Comparison of ENCODE assay signal across 13 cellular contexts in the genomic region with DNA sequence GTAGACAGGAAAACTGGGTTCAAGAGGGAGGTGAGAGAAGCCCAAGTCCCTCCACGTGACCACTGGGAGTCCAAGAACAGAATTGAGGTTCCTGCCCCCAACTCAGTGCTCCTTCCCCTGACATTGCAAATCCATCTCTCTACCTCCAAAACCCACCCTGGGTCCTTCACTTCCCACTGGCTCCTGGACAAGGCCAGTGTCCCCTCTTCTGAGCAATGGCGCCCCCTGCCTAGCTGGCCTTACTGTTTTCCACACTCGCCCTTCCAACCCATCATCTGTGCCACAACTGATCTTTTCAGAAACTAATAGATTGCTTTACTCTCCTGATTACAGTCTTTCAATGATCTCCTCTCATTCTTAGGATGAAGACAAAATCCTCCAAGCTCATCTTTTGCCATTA.
DNase-seq lines count a peak whose midpoint lies in the region; ATAC-seq and TF ChIP-seq lines count a peak whose summit lies in the region.
"Had no signal": no experiment of that assay in that cellular context is flagged by ENCODE, and none has a peak within 500 bp of the region (broad histone marks: within the 10 kb centered on the region; RNA-seq: fewer than 3 reads in every experiment).

No MANE protein-coding gene starts in this region.

- no peaks in the 10 kb centered on the region for H3K9me3 ChIP-seq in lower lobe of right lung
- no peaks in the 10 kb centered on the region for H3K9me3 ChIP-seq in neuronal stem cell (replicated peaks in 1 of 2; ENCODE audit: control insufficient read depth in 2 of 2, insufficient read depth in 1 of 2, low read depth in 1 of 2, low read length in 2 of 2)
- H3K9me3 ChIP-seq: suprapubic skin had no signal

- CTCF ChIA-PET in WTC11 (lab: Charles Lee) = interaction anchor here (1.0 to 1.7 kb wide), 4 partner anchors 9 to 405 kb away, joined by 3 to 6 read pairs (median 4); no protein-coding TSS in a partner anchor

- H3K4me3 ChIP-seq in lower lobe of right lung (no peak overlapping the region), neuronal stem cell (ENCODE audit: low read length in 2 of 2) (no peak overlapping the region)
- H3K4me3 ChIP-seq: suprapubic skin had no signal

- H2BK15ac ChIP-seq in neuronal stem cell (ENCODE audit: low read length) = no peak overlapping the region

- no peak overlapping the region for H4K91ac ChIP-seq in neuronal stem cell (ENCODE audit: low read depth, low read length, poor library complexity)

- intact Hi-C loops in lower lobe of right lung (cut with DNase I) = no loop called here

- H3K27me3 Mint-ChIP-seq in WTC11 (ENCODE audit: low read depth) = no peaks in the 10 kb centered on the region; the same call in 1 of the 2 replicates

- no peak overlapping the region for H3K18ac ChIP-seq in neuronal stem cell (ENCODE audit: low read length)

- no peak overlapping the region for H3K4me3 Mint-ChIP-seq in WTC11
- H3K4me3 Mint-ChIP-seq: activated naive CD8-positive, alpha-beta T cell treated with anti-CD3 and anti-CD28 coated beads, Interleukin-2, amount 10 ng/mL, durations not matched to agents 7 days and 5 days; dendritic cell treated with granulocyte-macrophage colony-stimulating factor and Interleukin-4, amounts not matched to agents 40 ng/mL and 50 ng/mL, for 4 days had no signal

- WGBS in neuronal stem cell (ENCODE audit: extremely low coverage in 2 of 2, insufficient read length in 2 of 2, insufficient replicate concordance in 1 of 2), 2 donors = no CpG with 5 or more reads among the region's 3 CpGs

- no peak overlapping the region for H3K9ac ChIP-seq in neuronal stem cell (ENCODE audit: low read depth, low read length, poor library complexity)

- no peaks in the 10 kb centered on the region for H3K36me3 Mint-ChIP-seq in WTC11
- H3K36me3 Mint-ChIP-seq: activated naive CD8-positive, alpha-beta T cell treated with anti-CD3 and anti-CD28 coated beads, Interleukin-2, amount 10 ng/mL, durations not matched to agents 7 days and 5 days had no signal

- no peak overlapping the region for H4K8ac ChIP-seq in neuronal stem cell (ENCODE audit: low read depth, low read length)

- no peak overlapping the region for H3K23ac ChIP-seq in neuronal stem cell (ENCODE audit: low read depth, low read length, poor library complexity)

- H3K4ac ChIP-seq in neuronal stem cell (ENCODE audit: low read length) = no peak overlapping the region

- no peaks in the 10 kb centered on the region for H3K79me1 ChIP-seq in neuronal stem cell (ENCODE audit: low read depth, low read length)

- no peak overlapping the region for H3K27ac ChIP-seq in lower lobe of right lung
- no peak overlapping the region for H3K27ac ChIP-seq in neuronal stem cell (replicated peaks; ENCODE audit: low read length)
- H3K27ac ChIP-seq: suprapubic skin had no signal

- H3K9me3 Mint-ChIP-seq in WTC11 = no peaks in the 10 kb centered on the region
- H3K9me3 Mint-ChIP-seq: activated naive CD8-positive, alpha-beta T cell treated with anti-CD3 and anti-CD28 coated beads, Interleukin-2, amount 10 ng/mL, durations not matched to agents 7 days and 5 days; dendritic cell treated with granulocyte-macrophage colony-stimulating factor and Interleukin-4, amounts not matched to agents 40 ng/mL and 50 ng/mL, for 4 days had no signal

- H2AFZ ChIP-seq in neuronal stem cell (ENCODE audit: low read length) = no peak overlapping the region

- no peak overlapping the region for H3K14ac ChIP-seq in neuronal stem cell (ENCODE audit: low read length)

- H2BK5ac ChIP-seq in neuronal stem cell (ENCODE audit: low read length) = no peak overlapping the region

- POLR2A ChIA-PET in WTC11 (lab: Charles Lee) = interaction anchor here (0.6 kb wide), 1 partner anchor 361 kb away, joined by 3 read pairs; the partner anchor contains the start of gene VAPB

- no peak overlapping the region for H2BK120ac ChIP-seq in neuronal stem cell (ENCODE audit: low read depth, low read length)

- H3K4me1 Mint-ChIP-seq in WTC11 = no peaks in the 10 kb centered on the region
- H3K4me1 Mint-ChIP-seq: activated naive CD8-positive, alpha-beta T cell treated with anti-CD3 and anti-CD28 coated beads, Interleukin-2, amount 10 ng/mL, durations not matched to agents 7 days and 5 days had no signal

- peak; percentile 53 for ATAC-seq in WTC11
- ATAC-seq in lower lobe of right lung = no peak
- ATAC-seq in GM18867 (IDR thresholded peaks at IDR 0.05; ENCODE audit: unreplicated experiment) = no peak
- ATAC-seq in HG02571 (IDR thresholded peaks at IDR 0.05; ENCODE audit: unreplicated experiment) = no peak
- ATAC-seq: activated CD4-positive, CD25-positive, alpha-beta regulatory T cell treated with anti-CD3 and anti-CD28 coated beads, Interleukin-2, amount 50 U/mL, for 24 hours had no signal

- H3K36me3 ChIP-seq in lower lobe of right lung = no peaks in the 10 kb centered on the region
- no peaks in the 10 kb centered on the region for H3K36me3 ChIP-seq in neuronal stem cell (replicated peaks in 1 of 2; ENCODE audit: control insufficient read depth in 2 of 2, insufficient read depth in 2 of 2, low read length in 2 of 2)
- H3K36me3 ChIP-seq: suprapubic skin had no signal

- H3K4me1 ChIP-seq in lower lobe of right lung = no peaks in the 10 kb centered on the region
- no peaks in the 10 kb centered on the region for H3K4me1 ChIP-seq in neuronal stem cell (ENCODE audit: control insufficient read depth in 2 of 2, insufficient read depth in 1 of 2, low read depth in 1 of 2, low read length in 2 of 2)
- H3K4me1 ChIP-seq: suprapubic skin had no signal

- no peak overlapping the region for H3K27ac Mint-ChIP-seq in WTC11
- H3K27ac Mint-ChIP-seq: activated naive CD8-positive, alpha-beta T cell treated with anti-CD3 and anti-CD28 coated beads, Interleukin-2, amount 10 ng/mL, durations not matched to agents 7 days and 5 days; dendritic cell treated with granulocyte-macrophage colony-stimulating factor and Interleukin-4, amounts not matched to agents 40 ng/mL and 50 ng/mL, for 4 days had no signal

- no peak overlapping the region for H2AK5ac ChIP-seq in neuronal stem cell (ENCODE audit: low read depth, low read length)

- no peak overlapping the region for H3K4me2 ChIP-seq in neuronal stem cell (ENCODE audit: insufficient read depth, low read length, poor library complexity, severe bottlenecking)

- DNase-seq in CD1c-positive myeloid dendritic cell (ENCODE audit: extremely low spot score) (peak; percentile 3), GM10266 (ENCODE audit: extremely low spot score) (no peak), WTC11 (ENCODE audit: low spot score) (peak; percentile 70), lower lobe of right lung (no peak), NCI-H2107 treated with DMSO at 0.1 percent for 48 hours (lab: John Stamatoyannopoulos, UW; ENCODE audit: unreplicated experiment) (no peak), neuronal stem cell (ENCODE audit: low spot score) (no peak)
- DNase-seq: activated naive CD8-positive, alpha-beta T cell treated with anti-CD3 and anti-CD28 coated beads, Interleukin-2, amount 10 ng/mL, durations not matched to agents 7 days and 5 days; MM.1S had no signal

- TF ChIP-seq CTCF in GM10266 (IDR thresholded peaks at IDR 0.05; ENCODE audit: control insufficient read depth, insufficient read depth, low read depth, missing control alignments) = peak; percentile 26
- peak; percentile 27; the same call in 1 of the 2 replicates for TF ChIP-seq CTCF in WTC11 (IDR thresholded peaks at IDR 0.05)
- TF ChIP-seq CTCF in lower lobe of right lung (IDR thresholded peaks at IDR 0.05) = peak; percentile 22

- H3K27me3 ChIP-seq in lower lobe of right lung (ENCODE audit: low read depth) (no peaks in the 10 kb centered on the region), neuronal stem cell (ENCODE audit: control insufficient read depth in 3 of 3, insufficient read depth in 3 of 3, low read depth in 1 of 3, low read length in 3 of 3) (no peaks in the 10 kb centered on the region)
- H3K27me3 ChIP-seq: suprapubic skin had no signal

- H2BK12ac ChIP-seq in neuronal stem cell (ENCODE audit: low read length) = no peak overlapping the region

TF ChIP-seq in WTC11, 78 proteins besides CTCF, POLR2A, EP300 and RAD21 (continues in another document):
- TF ChIP-seq, protein P1, sequence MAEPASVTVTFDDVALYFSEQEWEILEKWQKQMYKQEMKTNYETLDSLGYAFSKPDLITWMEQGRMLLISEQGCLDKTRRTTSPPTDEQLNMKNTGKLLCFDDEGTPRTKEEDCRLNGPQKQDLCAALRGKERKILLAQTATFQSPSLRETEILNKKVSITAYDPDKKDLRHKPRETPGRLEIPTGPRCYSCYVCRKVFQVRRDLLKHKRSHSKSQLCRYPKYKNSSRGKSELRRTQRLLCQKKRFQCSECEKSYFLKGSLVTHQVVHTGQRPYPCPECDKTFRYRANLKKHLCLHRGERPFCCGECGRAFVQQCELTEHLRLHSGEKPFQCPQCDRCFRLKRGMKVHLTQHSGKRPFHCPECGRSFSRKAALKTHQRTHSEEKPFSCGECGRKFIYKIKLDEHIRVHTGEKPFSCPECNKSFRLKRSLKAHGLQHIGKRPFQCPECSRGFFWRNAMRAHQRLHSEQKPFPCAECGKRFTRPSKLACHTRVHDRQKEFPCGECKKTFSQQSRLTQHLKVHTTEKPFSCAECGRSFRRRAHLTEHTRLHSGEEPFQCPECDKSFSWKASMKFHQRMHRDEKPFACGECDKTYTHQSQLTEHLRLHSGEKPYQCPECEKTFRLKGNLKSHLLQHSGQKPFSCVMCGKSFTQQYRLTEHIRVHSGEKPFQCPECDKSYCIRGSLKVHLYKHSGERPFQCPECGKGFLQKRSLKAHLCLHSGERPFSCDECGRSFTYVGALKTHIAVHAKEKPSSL (CRISPR knock-in tag; conservative IDR thresholded peaks at IDR 0.05) = no peak
- no peak for TF ChIP-seq ZMAT4 (CRISPR knock-in tag; IDR thresholded peaks at IDR 0.05)
- no peak for TF ChIP-seq PREB (CRISPR knock-in tag; IDR thresholded peaks at IDR 0.05; ENCODE audit: borderline replicate concordance)

Comparison
In these comparisons a context has a peak if more than half of its experiments do, and no peak if none do; other contexts are left out.
1. DNase-seq: peak in CD1c-positive myeloid dendritic cell (single experiment) and WTC11 (single experiment); none in GM10266 (single experiment), lower lobe of right lung (single experiment), NCI-H2107 treated with DMSO at 0.1 percent for 48 hours (single experiment) and neuronal stem cell (single experiment).
2. Peak in every context shown above with its lines, with median percentiles within 50 percentile points of each other: CTCF ChIP-seq.